8 cellular contexts compared by ENCODE assay signal in genomic region chr1:32981003-32981909, GRCh38. TPM values are rescaled to one million over a fixed set of nuclear protein-coding genes. Genes with fewer than 3 reads are reported as not detected.
DNase-seq lines count a peak whose midpoint lies in the region; ATAC-seq, FAIRE-seq and TF ChIP-seq lines count a peak whose summit lies in the region.

No MANE protein-coding gene starts in this region.

- no peaks in the 10 kb centered on the region for H3K27me3 ChIP-seq in keratinocyte (ENCODE audit: control insufficient read depth, extremely low read depth, insufficient read depth, low read length)

- peak overlapping the region; percentile 76 for H3K4me2 ChIP-seq in keratinocyte (ENCODE audit: control insufficient read depth, extremely low read depth, insufficient read depth, low read depth, low read length)

- peak; percentile 96 for FAIRE-seq in keratinocyte (lab: Jason Lieb, UNC)

- DNase-seq in AG08395 (ENCODE audit: low spot score), result peak; percentile 56
- DNase-seq in SKM-1 (lab: John Stamatoyannopoulos, UW; ENCODE audit: unreplicated experiment), result peak; percentile 95
- no peak for DNase-seq in activated naive CD8-positive, alpha-beta T cell treated with anti-CD3 and anti-CD28 coated beads, Interleukin-2, amount 10 ng/mL, durations not matched to agents 7 days and 5 days
- peak; percentile 94 for DNase-seq in keratinocyte (ENCODE audit: low read depth, low spot score)
- DNase-seq in stimulated activated CD4-positive, alpha-beta T cell treated with anti-CD3 and anti-CD28 coated beads, TNF-alpha, amount 100 ng/mL, for 1 hour (ENCODE audit: low read depth in 3 of 3, low spot score in 1 of 3), result peak in 2 of 3 donors; percentile 30 to 36
- no peak for DNase-seq in NCI-H1105 (lab: John Stamatoyannopoulos, UW)

- H3K27me3 Mint-ChIP-seq in activated naive CD8-positive, alpha-beta T cell treated with anti-CD3 and anti-CD28 coated beads, Interleukin-2, amount 10 ng/mL, durations not matched to agents 7 days and 5 days, result peaks cover 3% of the 10 kb centered on the region

- peak overlapping the region; percentile 76 for H3K9ac ChIP-seq in keratinocyte (ENCODE audit: control insufficient read depth, extremely low read depth, insufficient read depth, low read length)

- peaks cover 35% of the 10 kb centered on the region for H3K4me1 Mint-ChIP-seq in activated naive CD8-positive, alpha-beta T cell treated with anti-CD3 and anti-CD28 coated beads, Interleukin-2, amount 10 ng/mL, durations not matched to agents 7 days and 5 days

- peak overlapping the region; percentile 78 for H3K4me3 Mint-ChIP-seq in activated naive CD8-positive, alpha-beta T cell treated with anti-CD3 and anti-CD28 coated beads, Interleukin-2, amount 10 ng/mL, durations not matched to agents 7 days and 5 days

- H3K36me3 ChIP-seq in keratinocyte (ENCODE audit: control insufficient read depth in 2 of 2, extremely low read depth in 1 of 2, insufficient read depth in 2 of 2, low read length in 2 of 2), result no peaks in the 10 kb centered on the region

- H3K27ac ChIP-seq in keratinocyte (ENCODE audit: control insufficient read depth, insufficient read depth, low read length), result peak overlapping the region; percentile 96

- H3K4me1 ChIP-seq in keratinocyte (ENCODE audit: control insufficient read depth, extremely low read depth, insufficient read depth, low read length), result peaks cover 19% of the 10 kb centered on the region

- H3K4me3 ChIP-seq in keratinocyte (ENCODE audit: control insufficient read depth in 2 of 3, extremely low read depth in 1 of 3, insufficient read depth in 2 of 3, low read depth in 1 of 3, low read length in 3 of 3), result peak overlapping the region in 1 of 3 experiments; percentile 26

- no peak for TF ChIP-seq CTCF in keratinocyte (optimal IDR thresholded peaks at IDR 0.05 in 1 of 3, IDR thresholded peaks at IDR 0.05 in 1 of 3, conservative IDR thresholded peaks at IDR 0.05 in 1 of 3; ENCODE audit: extremely low read depth in 1 of 3, insufficient read depth in 2 of 3, low read length in 3 of 3)

- no peaks in the 10 kb centered on the region for H3K9me3 Mint-ChIP-seq in activated naive CD8-positive, alpha-beta T cell treated with anti-CD3 and anti-CD28 coated beads, Interleukin-2, amount 10 ng/mL, durations not matched to agents 7 days and 5 days

- POLR2A ChIA-PET in activated naive CD8-positive, alpha-beta T cell treated with anti-CD3 and anti-CD28 coated beads, Interleukin-2, amount 10 ng/mL, durations not matched to agents 7 days and 5 days (lab: Charles Lee), result interaction anchor here (0.7 to 2.2 kb wide), 9 partner anchors 9 to 200 kb away, joined by 3 to 36 read pairs (median 4); partner anchors contain the start of genes RNF19B and TRIM62

- H3K9me1 ChIP-seq in keratinocyte (ENCODE audit: control insufficient read depth, extremely low read depth, insufficient read depth, low read length), result no peaks in the 10 kb centered on the region

- TF ChIP-seq POLR2A in GM19193 (IDR thresholded peaks at IDR 0.05; ENCODE audit: extremely low read depth, insufficient read depth, insufficient read length), result peak; percentile 78

- dilution Hi-C loops in keratinocyte (cut with MboI; ENCODE audit: extremely low pct_ligation_motif_present, low sequenced_read_pairs), result no loop called here

- H3K79me2 ChIP-seq in keratinocyte (ENCODE audit: control insufficient read depth, insufficient read depth, low read length), result no peaks in the 10 kb centered on the region

- H3K9me3 ChIP-seq in keratinocyte (ENCODE audit: control insufficient read depth, low read depth, low read length), result no peaks in the 10 kb centered on the region

- ATAC-seq in HG03378 (IDR thresholded peaks at IDR 0.05; ENCODE audit: unreplicated experiment), result peak; percentile 90
- ATAC-seq in activated naive CD8-positive, alpha-beta T cell treated with anti-CD3 and anti-CD28 coated beads, Interleukin-2, amount 10 ng/mL, durations not matched to agents 7 days and 5 days (ENCODE audit: low read depth), result peak; percentile 98

- no peaks in the 10 kb centered on the region for H3K36me3 Mint-ChIP-seq in activated naive CD8-positive, alpha-beta T cell treated with anti-CD3 and anti-CD28 coated beads, Interleukin-2, amount 10 ng/mL, durations not matched to agents 7 days and 5 days

- H3K27ac Mint-ChIP-seq in activated naive CD8-positive, alpha-beta T cell treated with anti-CD3 and anti-CD28 coated beads, Interleukin-2, amount 10 ng/mL, durations not matched to agents 7 days and 5 days, result peak overlapping the region; percentile 93

- H2AFZ ChIP-seq in keratinocyte (ENCODE audit: control insufficient read depth, low read length), result peak overlapping the region; percentile 27

- no peaks in the 10 kb centered on the region for H4K20me1 ChIP-seq in keratinocyte (ENCODE audit: control insufficient read depth, extremely low read depth, insufficient read depth, low read length)

RNA-seq across cellular contexts. Expression of gene RNF19B, which starts 16.6 kb away (rescaled TPM):
- 10 to 100 TPM; 21.6 to 22.4 TPM for total RNA-seq in activated naive CD8-positive, alpha-beta T cell treated with anti-CD3 and anti-CD28 coated beads, Interleukin-2, amount 10 ng/mL, durations not matched to agents 7 days and 5 days
- 31.8 to 48.3 TPM (median 33.5 TPM) in 3 replicates for polyA plus RNA-seq in keratinocyte
- 18.9 TPM for polyA plus RNA-seq in keratinocyte (2011; ENCODE audit: low read depth)
- polyA plus RNA-seq in keratinocyte (2011; cell fraction: cytosol; rRNA removed), result 31.1 and 31.5 TPM in 2 replicates
- 26.6 and 29.0 TPM in 2 replicates for polyA plus RNA-seq in keratinocyte (2011; cell fraction: nucleus; rRNA removed)
- polyA plus RNA-seq in keratinocyte (2012; ENCODE audit: low replicate concordance), result 31.3 and 36.7 TPM in 2 replicates
- 31.8 to 54.8 TPM (median 49.1 TPM) in 3 replicates for polyA minus RNA-seq in keratinocyte
- polyA minus RNA-seq in keratinocyte (2011; cell fraction: cytosol; rRNA and poly(A)+ RNA removed), result 45.1 TPM
- polyA minus RNA-seq in keratinocyte (2011; cell fraction: nucleus; rRNA and poly(A)+ RNA removed), result 20.4 and 24.8 TPM in 2 replicates

RNA-seq across cellular contexts. Expression of gene AK2, which starts 55.4 kb away (rescaled TPM):
- 100 to 1,000 TPM; 197 to 201 TPM for total RNA-seq in activated naive CD8-positive, alpha-beta T cell treated with anti-CD3 and anti-CD28 coated beads, Interleukin-2, amount 10 ng/mL, durations not matched to agents 7 days and 5 days
- polyA plus RNA-seq in keratinocyte, result 193 to 258 TPM (median 256 TPM) in 3 replicates
- 68.5 TPM for polyA plus RNA-seq in keratinocyte (2011; ENCODE audit: low read depth)
- 240 and 263 TPM in 2 replicates for polyA plus RNA-seq in keratinocyte (2011; cell fraction: cytosol; rRNA removed)
- 231 and 290 TPM in 2 replicates for polyA plus RNA-seq in keratinocyte (2011; cell fraction: nucleus; rRNA removed)
- polyA plus RNA-seq in keratinocyte (2012; ENCODE audit: low replicate concordance), result 163 and 201 TPM in 2 replicates
- polyA minus RNA-seq in keratinocyte, result 43.8 to 97.5 TPM (median 91.4 TPM) in 3 replicates
- 123 TPM for polyA minus RNA-seq in keratinocyte (2011; cell fraction: cytosol; rRNA and poly(A)+ RNA removed)
- 36.0 and 67.2 TPM in 2 replicates for polyA minus RNA-seq in keratinocyte (2011; cell fraction: nucleus; rRNA and poly(A)+ RNA removed)

Comparison
In these comparisons a context has a peak if more than half of its experiments do, and no peak if none do; other contexts are left out.
1. DNase-seq: peak in AG08395 (single experiment), SKM-1 (single experiment), keratinocyte (single experiment) and stimulated activated CD4-positive, alpha-beta T cell treated with anti-CD3 and anti-CD28 coated beads, TNF-alpha, amount 100 ng/mL, for 1 hour (2 of 3); none in activated naive CD8-positive, alpha-beta T cell treated with anti-CD3 and anti-CD28 coated beads, Interleukin-2, amount 10 ng/mL, durations not matched to agents 7 days and 5 days (single experiment) and NCI-H1105 (single experiment).